ENCODE assay signal across 23 cellular contexts in genomic region chr3:140501054-140501769, GRCh38.
DNase-seq lines count a peak whose midpoint lies in the region; ATAC-seq and TF ChIP-seq lines count a peak whose summit lies in the region.
"Had no signal": no experiment of that assay in that cellular context is flagged by ENCODE, and none has a peak within 500 bp of the region (broad histone marks: within the 10 kb centered on the region; RNA-seq: fewer than 3 reads in every experiment).

No MANE protein-coding gene starts in this region.

- H3K27ac Mint-ChIP-seq in osteocyte (ENCODE audit: unreplicated experiment): peak overlapping the region; percentile 45
- H3K27ac Mint-ChIP-seq: WTC11 had no signal

- H3K4me1 Mint-ChIP-seq in osteocyte (ENCODE audit: unreplicated experiment): peaks cover 34% of the 10 kb centered on the region
- H3K4me1 Mint-ChIP-seq: central memory CD8-positive, alpha-beta T cell had no signal

- H3K9me3 ChIP-seq in effector memory CD4-positive, alpha-beta T cell (ENCODE audit: control insufficient read depth, low read length): no peaks in the 10 kb centered on the region
- H3K9me3 ChIP-seq: BE2C, gastroesophageal sphincter, mucosa of descending colon, SJSA1 had no signal

- no peaks in the 10 kb centered on the region for H3K27me3 Mint-ChIP-seq in osteocyte (ENCODE audit: unreplicated experiment)

- no peak for TF ChIP-seq CTCF in epithelial cell of proximal tubule (conservative IDR thresholded peaks at IDR 0.05; ENCODE audit: low read depth, low read length)
- TF ChIP-seq CTCF in osteocyte (IDR thresholded peaks at IDR 0.05): no peak

- no peak overlapping the region for H3K4me3 Mint-ChIP-seq in osteocyte (ENCODE audit: unreplicated experiment)
- H3K4me3 Mint-ChIP-seq: central memory CD8-positive, alpha-beta T cell; WTC11 had no signal

- no peaks in the 10 kb centered on the region for H3K36me3 ChIP-seq in effector memory CD4-positive, alpha-beta T cell (ENCODE audit: control insufficient read depth, insufficient read depth, low read length)
- H3K36me3 ChIP-seq: BE2C, gastroesophageal sphincter, SJSA1 had no signal

- no peaks in the 10 kb centered on the region for H3K4me1 ChIP-seq in effector memory CD4-positive, alpha-beta T cell (ENCODE audit: control insufficient read depth, insufficient read depth, low read length, poor library complexity, severe bottlenecking)
- H3K4me1 ChIP-seq: BE2C, gastroesophageal sphincter, SJSA1 had no signal

- H3K27me3 ChIP-seq in effector memory CD4-positive, alpha-beta T cell (replicated peaks; ENCODE audit: control insufficient read depth, insufficient read depth, low read length, poor library complexity, severe bottlenecking): no peaks in the 10 kb centered on the region
- H3K27me3 ChIP-seq: BE2C, gastroesophageal sphincter, SJSA1 had no signal

- no peak overlapping the region for H3K4me3 ChIP-seq in epithelial cell of proximal tubule (ENCODE audit: low read depth, low read length)
- H3K4me3 ChIP-seq in effector memory CD4-positive, alpha-beta T cell (ENCODE audit: insufficient read depth, low read depth, low read length, poor library complexity, severe bottlenecking): no peak overlapping the region
- H3K4me3 ChIP-seq: gastroesophageal sphincter, mucosa of descending colon, SJSA1 had no signal

- H3K9me3 Mint-ChIP-seq in osteocyte (ENCODE audit: unreplicated experiment): peaks cover 3% of the 10 kb centered on the region
- H3K9me3 Mint-ChIP-seq: central memory CD8-positive, alpha-beta T cell; WTC11 had no signal

- no peak for ATAC-seq in HG03135 (IDR thresholded peaks at IDR 0.05; ENCODE audit: unreplicated experiment)
- ATAC-seq: gastroesophageal sphincter, mucosa of descending colon, WTC11 had no signal

- peaks cover 3% of the 10 kb centered on the region for H3K36me3 Mint-ChIP-seq in osteocyte (ENCODE audit: unreplicated experiment)
- H3K36me3 Mint-ChIP-seq: WTC11 had no signal

- no peak overlapping the region for H3K27ac ChIP-seq in effector memory CD4-positive, alpha-beta T cell (ENCODE audit: insufficient read depth, low read length, poor library complexity, severe bottlenecking)
- H3K27ac ChIP-seq: gastroesophageal sphincter, SJSA1 had no signal

- peak; percentile 55 for DNase-seq in NCI-H82 (lab: John Stamatoyannopoulos, UW)
- DNase-seq in NCI-H82 treated with DMSO at 0.1 percent for 48 hours (lab: John Stamatoyannopoulos, UW; ENCODE audit: unreplicated experiment): no peak
- DNase-seq in LoVo (ENCODE audit: low spot score): peak; percentile 2
- DNase-seq in epithelial cell of proximal tubule (ENCODE audit: low read depth): peak; percentile 42
- no peak for DNase-seq in osteocyte (ENCODE audit: extremely low spot score, unreplicated experiment)
- DNase-seq in effector memory CD4-positive, alpha-beta T cell: no peak
- DNase-seq in NCI-H2081 treated with DMSO at 0.1 percent for 48 hours (lab: John Stamatoyannopoulos, UW): no peak
- DNase-seq: 8988T; activated CD4-positive, alpha-beta T cell treated with anti-CD3 and anti-CD28 coated beads, Interleukin-2, amount 50 U/mL, for 4 hours; amygdala; BE2C; Kasumi-1; mucosa of descending colon; NCI-H2107; NCI-H526; retina; stimulated activated CD8-positive, alpha-beta memory T cell treated with anti-CD3 and anti-CD28 coated beads, Interleukin-4, amount 100 ng/mL, for 48 hours; T-helper 2 cell had no signal

Comparison
In these comparisons a context has a peak if more than half of its experiments do, and no peak if none do; other contexts are left out.
1. DNase-seq: peak in NCI-H82 (single experiment), LoVo (single experiment) and epithelial cell of proximal tubule (single experiment); none in NCI-H82 treated with DMSO at 0.1 percent for 48 hours (single experiment), osteocyte (single experiment), effector memory CD4-positive, alpha-beta T cell (0 of 3) and NCI-H2081 treated with DMSO at 0.1 percent for 48 hours (single experiment).